16 cellular contexts compared by ENCODE assay signal in the genomic region with DNA sequence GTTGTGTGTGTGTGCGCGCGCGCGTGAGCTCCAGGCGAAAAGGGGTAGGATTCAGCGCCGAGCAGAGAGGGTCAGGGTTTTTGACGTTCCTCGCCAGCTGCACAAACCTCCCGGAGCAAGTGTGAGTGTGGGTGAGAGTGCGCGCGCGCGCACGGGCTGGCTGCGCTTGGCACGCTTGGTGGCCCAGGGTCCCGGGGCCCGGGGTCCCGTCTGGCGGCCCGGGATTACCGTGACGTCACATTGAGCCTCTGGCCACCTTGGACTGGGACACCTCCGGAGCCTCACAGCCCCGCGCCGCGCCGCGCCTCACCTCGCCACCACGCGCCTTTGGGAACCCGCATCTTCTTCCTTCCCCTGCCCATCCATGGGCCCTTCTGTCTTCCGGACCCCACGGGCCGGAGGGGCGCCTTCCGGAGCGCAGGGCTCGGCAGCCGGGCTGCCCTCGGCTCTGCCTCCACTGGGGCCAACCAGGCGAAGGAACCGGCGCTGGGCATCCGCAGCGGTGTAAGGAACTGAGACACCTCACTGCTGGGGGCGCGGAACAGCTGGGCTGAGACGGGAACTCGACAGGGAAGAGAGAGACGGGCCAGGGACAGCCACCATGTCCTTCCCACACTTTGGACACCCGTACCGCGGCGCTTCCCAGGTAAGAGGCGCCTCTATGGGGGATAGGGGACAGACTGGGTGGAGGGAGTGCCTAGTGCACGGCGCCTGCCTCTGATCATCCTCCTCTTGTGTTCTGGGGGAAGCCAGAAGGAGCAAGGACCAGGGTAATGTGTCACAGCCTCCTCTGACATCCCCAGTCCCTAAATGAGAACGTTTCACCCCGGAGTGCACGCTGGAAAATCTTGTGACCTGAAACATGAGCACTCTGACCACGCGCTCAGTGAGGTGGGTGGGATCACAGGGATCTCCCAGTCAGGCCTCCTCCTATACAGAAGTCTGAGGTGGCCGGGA. TPM values are rescaled to one million over a fixed set of nuclear protein-coding genes. Genes with fewer than 3 reads are reported as not detected.
A peak's percentile ranks its signal among the peaks of the same experiment; 100 is the strongest.
DNase-seq lines count a peak whose midpoint lies in the region; ATAC-seq and TF ChIP-seq lines count a peak whose summit lies in the region.
"Had no signal": no experiment of that assay in that cellular context is flagged by ENCODE, and none has a peak within 500 bp of the region (broad histone marks: within the 10 kb centered on the region; RNA-seq: fewer than 3 reads in every experiment).

No MANE protein-coding gene starts in this region.

- H3K27ac ChIP-seq in hepatocyte (no peak overlapping the region), osteoblast (ENCODE audit: low read depth, low read length) (no peak overlapping the region)
- H3K27ac ChIP-seq: C4-2B, SJSA1 had no signal

- no peaks in the 10 kb centered on the region for H3K79me2 ChIP-seq in hepatocyte
- H3K79me2 ChIP-seq in osteoblast (ENCODE audit: insufficient read depth, low read length), result no peaks in the 10 kb centered on the region

- no peaks in the 10 kb centered on the region for H3K36me3 ChIP-seq in BE2C
- H3K36me3 ChIP-seq in NT2/D1 (ENCODE audit: insufficient read depth, insufficient read length, low read length), result no peaks in the 10 kb centered on the region
- H3K36me3 ChIP-seq in hepatocyte (replicated peaks; ENCODE audit: insufficient read depth, low read depth), result no peaks in the 10 kb centered on the region
- H3K36me3 ChIP-seq in osteoblast (ENCODE audit: insufficient read depth, low read length), result no peaks in the 10 kb centered on the region
- H3K36me3 ChIP-seq: SJSA1 had no signal

- H3K4me2 ChIP-seq in hepatocyte (peak overlapping the region; percentile 80), osteoblast (ENCODE audit: insufficient read depth, low read length) (no peak overlapping the region)

- peaks cover 3 to 9% of the 10 kb centered on the region in 2 donors for H3K4me1 Mint-ChIP-seq in stimulated activated naive B cell treated with anti-CD40 and anti-IgM and Interleukin-4, amounts not matched to agents 10 μg/mL and 1 μg/mL and 100 μg/mL, for 72 hours

- no peak overlapping the region for H3K27ac Mint-ChIP-seq in stimulated activated naive B cell treated with anti-CD40 and anti-IgM and Interleukin-4, amounts not matched to agents 10 μg/mL and 1 μg/mL and 100 μg/mL, for 72 hours
- H3K27ac Mint-ChIP-seq: stimulated activated memory B cell treated with anti-CD40 and anti-IgM and Interleukin-4, amounts not matched to agents 10 μg/mL and 1 μg/mL and 100 μg/mL, for 72 hours had no signal

- DNase-seq in BE2C (peak; percentile 30), NT2/D1 (ENCODE audit: low read depth, low spot score) (no peak), hepatocyte (ENCODE audit: low spot score) (no peak), osteoblast (ENCODE audit: insufficient read length, low spot score, missing footprints) (peak; percentile 84), HuH-7 (ENCODE audit: low spot score) (no peak), EL (no peak), hepatic stellate cell (ENCODE audit: low spot score) (no peak)
- no peak for DNase-seq in stimulated activated naive B cell treated with anti-CD40 and anti-IgM and Interleukin-4, amounts not matched to agents 10 μg/mL and 1 μg/mL and 100 μg/mL, for 72 hours
- DNase-seq: activated CD4-positive, alpha-beta T cell treated with anti-CD3 and anti-CD28 coated beads, Interleukin-2, amount 50 U/mL, for 48 hours; KG1 had no signal

- WGBS in hepatocyte (ENCODE audit: low lambda C conversion rate, missing lambda C conversion rate), result 1% methylated on average over 69 of the region's 69 CpGs

- ATAC-seq in stimulated activated naive B cell treated with anti-CD40 and anti-IgM and Interleukin-4, amounts not matched to agents 10 μg/mL and 1 μg/mL and 100 μg/mL, for 72 hours (replicated peaks), result no peak
- ATAC-seq: stimulated activated memory B cell treated with anti-CD40 and anti-IgM and Interleukin-4, amounts not matched to agents 10 μg/mL and 1 μg/mL and 100 μg/mL, for 72 hours had no signal

- H3K27me3 ChIP-seq in BE2C, result peaks cover 39% of the 10 kb centered on the region
- H3K27me3 ChIP-seq in NT2/D1 (ENCODE audit: insufficient read depth, insufficient read length), result peaks cover 27% of the 10 kb centered on the region
- H3K27me3 ChIP-seq in hepatocyte, result peaks cover 95% of the 10 kb centered on the region
- peaks cover 9% of the 10 kb centered on the region for H3K27me3 ChIP-seq in osteoblast (ENCODE audit: insufficient read depth, low read length)

- no peaks in the 10 kb centered on the region for H3K9me3 Mint-ChIP-seq in stimulated activated naive B cell treated with anti-CD40 and anti-IgM and Interleukin-4, amounts not matched to agents 10 μg/mL and 1 μg/mL and 100 μg/mL, for 72 hours

- no peaks in the 10 kb centered on the region for H3K9me2 ChIP-seq in hepatocyte (replicated peaks; ENCODE audit: insufficient read depth)

- no peak overlapping the region for H3K4me3 Mint-ChIP-seq in stimulated activated naive B cell treated with anti-CD40 and anti-IgM and Interleukin-4, amounts not matched to agents 10 μg/mL and 1 μg/mL and 100 μg/mL, for 72 hours
- H3K4me3 Mint-ChIP-seq: stimulated activated memory B cell treated with anti-CD40 and anti-IgM and Interleukin-4, amounts not matched to agents 10 μg/mL and 1 μg/mL and 100 μg/mL, for 72 hours had no signal

- no peaks in the 10 kb centered on the region for H3K4me1 ChIP-seq in BE2C
- H3K4me1 ChIP-seq in NT2/D1 (ENCODE audit: insufficient read depth, insufficient read length), result peaks cover 9% of the 10 kb centered on the region
- H3K4me1 ChIP-seq in hepatocyte (ENCODE audit: insufficient read depth), result no peaks in the 10 kb centered on the region
- no peaks in the 10 kb centered on the region for H3K4me1 ChIP-seq in osteoblast (ENCODE audit: insufficient read depth, low read length)
- H3K4me1 ChIP-seq: SJSA1 had no signal

- H3K36me3 Mint-ChIP-seq in stimulated activated naive B cell treated with anti-CD40 and anti-IgM and Interleukin-4, amounts not matched to agents 10 μg/mL and 1 μg/mL and 100 μg/mL, for 72 hours, result peaks cover 0 to 3% of the 10 kb centered on the region in 2 donors
- H3K36me3 Mint-ChIP-seq: stimulated activated memory B cell treated with anti-CD40 and anti-IgM and Interleukin-4, amounts not matched to agents 10 μg/mL and 1 μg/mL and 100 μg/mL, for 72 hours had no signal

- peak overlapping the region; percentile 72 for H3K9ac ChIP-seq in NT2/D1 (ENCODE audit: insufficient read length, low read depth)

- no peaks in the 10 kb centered on the region for H3K9me3 ChIP-seq in BE2C
- H3K9me3 ChIP-seq in NT2/D1 (ENCODE audit: insufficient read depth, low read length), result no peaks in the 10 kb centered on the region
- H3K9me3 ChIP-seq in hepatocyte (ENCODE audit: low read depth), result no peaks in the 10 kb centered on the region
- H3K9me3 ChIP-seq in osteoblast (ENCODE audit: low read depth, low read length), result no peaks in the 10 kb centered on the region
- H3K9me3 ChIP-seq: SJSA1 had no signal

- H4K20me1 ChIP-seq in hepatocyte (ENCODE audit: insufficient read depth, poor library complexity, severe bottlenecking) (no peaks in the 10 kb centered on the region), osteoblast (ENCODE audit: insufficient read depth, low read length) (no peaks in the 10 kb centered on the region)

- H2AFZ ChIP-seq in hepatocyte (no peak overlapping the region), osteoblast (ENCODE audit: low read length) (no peak overlapping the region)

- no peak for TF ChIP-seq CTCF in BE2C (IDR thresholded peaks at IDR 0.05; ENCODE audit: low read depth, low read length)
- TF ChIP-seq CTCF in hepatocyte (IDR thresholded peaks at IDR 0.05; ENCODE audit: poor library complexity), result no peak
- TF ChIP-seq CTCF in osteoblast (IDR thresholded peaks at IDR 0.05; ENCODE audit: extremely low read depth, low read depth, low read length), result no peak

- peaks cover 49 to 50% of the 10 kb centered on the region in 2 donors for H3K27me3 Mint-ChIP-seq in stimulated activated naive B cell treated with anti-CD40 and anti-IgM and Interleukin-4, amounts not matched to agents 10 μg/mL and 1 μg/mL and 100 μg/mL, for 72 hours

- H3K4me3 ChIP-seq in BE2C (ENCODE audit: low read depth, low read length) (peak overlapping the region; percentile 52), NT2/D1 (ENCODE audit: insufficient read length, low read depth) (peak overlapping the region; percentile 73), hepatocyte (no peak overlapping the region), osteoblast (ENCODE audit: insufficient read depth, low read length) (peak overlapping the region; percentile 28)
- H3K4me3 ChIP-seq: SJSA1 had no signal

RNA-seq across cellular contexts. Expression of a gene that starts 0.8 kb away (rescaled TPM):
- 19.4 TPM for polyA plus RNA-seq in BE2C (2012; ENCODE audit: insufficient read depth, insufficient read length, low read depth)
- total RNA-seq in hepatocyte (0.10 TPM in 1 of 2 replicates, not detected in the other), osteoblast (1.2 and 1.4 TPM in 2 replicates)
- polyA plus RNA-seq in hepatocyte, result not detected in 2 replicates
- total RNA-seq: endothelial cell of umbilical vein, lung microvascular endothelial cell, NCI-H460, SJSA1 had no signal
- polyA plus RNA-seq: endothelial cell of umbilical vein had no signal

Comparison
In these comparisons a context has a peak if more than half of its experiments do, and no peak if none do; other contexts are left out.
1. DNase-seq: peak in BE2C (single experiment) and osteoblast (single experiment); none in NT2/D1 (single experiment), hepatocyte (single experiment), HuH-7 (single experiment), EL (single experiment), stimulated activated naive B cell treated with anti-CD40 and anti-IgM and Interleukin-4, amounts not matched to agents 10 μg/mL and 1 μg/mL and 100 μg/mL, for 72 hours (single experiment) and hepatic stellate cell (single experiment).